27 cellular contexts compared by ENCODE assay signal in genomic region chr13:73519720-73520119, GRCh38.
DNase-seq lines count a peak whose midpoint lies in the region; ATAC-seq and TF ChIP-seq lines count a peak whose summit lies in the region.
"Had no signal": no experiment of that assay in that cellular context is flagged by ENCODE, and none has a peak within 500 bp of the region (broad histone marks: within the 10 kb centered on the region; RNA-seq: fewer than 3 reads in every experiment).

No MANE protein-coding gene starts in this region.

- no peaks in the 10 kb centered on the region for H3F3A ChIP-seq in neural cell (ENCODE audit: insufficient read depth, low read length, poor library complexity, severe bottlenecking)

- peaks cover 5% of the 10 kb centered on the region for H3K9me3 Mint-ChIP-seq in activated CD4-positive, alpha-beta T cell treated with anti-CD3 and anti-CD28 coated beads, Interleukin-2, amount 10 ng/mL, durations not matched to agents 7 days and 5 days
- H3K9me3 Mint-ChIP-seq in T-cell: no peaks in the 10 kb centered on the region
- H3K9me3 Mint-ChIP-seq: activated naive CD4-positive, alpha-beta T cell treated with anti-CD3 and anti-CD28 coated beads, Interleukin-2, amount 10 ng/mL, durations not matched to agents 7 days and 5 days; T-helper 1 cell treated with Interleukin-12 subunit alpha and Interleukin-12 subunit beta and Interleukin-4 antibody, amounts not matched to agents 30 μg/mL and 1 μg/mL, for 36 hours had no signal

- peak; percentile 62 for TF ChIP-seq EP300 in neural cell (conservative IDR thresholded peaks at IDR 0.05; ENCODE audit: poor library complexity, severe bottlenecking)

- no peak overlapping the region for H3K9ac ChIP-seq in neural cell (ENCODE audit: low read length)
- H3K9ac ChIP-seq: SK-N-SH had no signal

- H3K36me3 ChIP-seq in neural cell (ENCODE audit: insufficient read depth, low read length): no peaks in the 10 kb centered on the region
- H3K36me3 ChIP-seq: cardiac muscle cell, neutrophil, right lobe of liver, spleen had no signal

- H3K36me3 Mint-ChIP-seq in activated CD4-positive, alpha-beta T cell treated with anti-CD3 and anti-CD28 coated beads, Interleukin-2, amount 10 ng/mL, durations not matched to agents 7 days and 5 days (ENCODE audit: low read depth): no peaks in the 10 kb centered on the region
- H3K36me3 Mint-ChIP-seq in T-cell: no peaks in the 10 kb centered on the region
- H3K36me3 Mint-ChIP-seq: activated naive CD4-positive, alpha-beta T cell treated with anti-CD3 and anti-CD28 coated beads, Interleukin-2, amount 10 ng/mL, durations not matched to agents 7 days and 5 days had no signal

- CTCF ChIA-PET in activated CD4-positive, alpha-beta T cell treated with anti-CD3 and anti-CD28 coated beads, Interleukin-2, amount 10 ng/mL, durations not matched to agents 7 days and 5 days (lab: Charles Lee): no interaction called here
- CTCF ChIA-PET in T-cell (lab: Charles Lee): interaction anchor here (0.7 to 0.8 kb wide), 3 partner anchors 70 to 1976 kb away, joined by 3 read pairs; no protein-coding TSS in a partner anchor

- H3K9me2 ChIP-seq in neural cell (ENCODE audit: insufficient read depth, low read length): no peaks in the 10 kb centered on the region
- H3K9me2 ChIP-seq: SK-N-SH had no signal

- no peak for ATAC-seq in T-cell (replicated peaks in 1 of 4)
- no peak for ATAC-seq in GM19397 (IDR thresholded peaks at IDR 0.05; ENCODE audit: unreplicated experiment)
- ATAC-seq in HG02610 (IDR thresholded peaks at IDR 0.05; ENCODE audit: unreplicated experiment): no peak
- ATAC-seq: left lobe of liver; right lobe of liver; Right ventricle myocardium inferior; stimulated activated naive CD8-positive, alpha-beta T cell treated with anti-CD3 and anti-CD28 coated beads, Interleukin-15, Interleukin-2, amounts not matched to agents 100 U/mL and 50 U/mL, for 24 hours had no signal

- H3K27ac ChIP-seq in neural cell (ENCODE audit: low read length): peak overlapping the region; percentile 18
- H3K27ac ChIP-seq: cardiac muscle cell, epithelial cell of prostate, neutrophil, right lobe of liver, spleen, testis had no signal

- H3K79me2 ChIP-seq in neural cell (replicated peaks; ENCODE audit: insufficient read depth, low read length): no peaks in the 10 kb centered on the region

- no peak overlapping the region for H2AFZ ChIP-seq in neural cell (ENCODE audit: low read depth, low read length)

- intact Hi-C loops in posterior cingulate gyrus (cut with DNase I): no loop called here

- DNase-seq in activated CD4-positive, alpha-beta T cell treated with anti-CD3 and anti-CD28 coated beads, Interleukin-2, amount 10 ng/mL, durations not matched to agents 7 days and 5 days: no peak
- DNase-seq in activated CD4-positive, alpha-beta T cell treated with anti-CD3 and anti-CD28 coated beads, Interleukin-2, amount 50 U/mL, for 1 hour: no peak
- peak; percentile 33 for DNase-seq in NCI-H1417 treated with DMSO at 0.1 percent for 48 hours (lab: John Stamatoyannopoulos, UW)
- no peak for DNase-seq in T-cell
- DNase-seq in posterior cingulate gyrus: no peak
- DNase-seq: activated CD4-positive, alpha-beta T cell treated with anti-CD3 and anti-CD28 coated beads, Interleukin-2, amount 50 U/mL, for 48 hours; activated CD4-positive, CD25-positive, alpha-beta regulatory T cell; activated naive CD4-positive, alpha-beta T cell treated with anti-CD3 and anti-CD28 coated beads, Interleukin-2, amount 10 ng/mL, durations not matched to agents 7 days and 5 days; effector CD8-positive, alpha-beta T cell; KBM-7; mesenchymal stem cell; NCI-H69; right lobe of liver; SK-N-SH; spleen; stimulated activated CD4-positive, alpha-beta T cell treated with anti-CD3 and anti-CD28 coated beads, Interleukin-2, amount 100 ng/mL, for 24 hours; stimulated activated naive CD8-positive, alpha-beta T cell treated with anti-CD3 and anti-CD28 coated beads, Interleukin-15, Interleukin-2, amounts not matched to agents 100 U/mL and 50 U/mL, for 24 hours; testis had no signal

- no peak overlapping the region for H3K4me3 Mint-ChIP-seq in activated CD4-positive, alpha-beta T cell treated with anti-CD3 and anti-CD28 coated beads, Interleukin-2, amount 10 ng/mL, durations not matched to agents 7 days and 5 days
- H3K4me3 Mint-ChIP-seq in T-cell: peak overlapping the region in 1 of 3 donors; percentile 82

- TF ChIP-seq CTCF in neural cell (IDR thresholded peaks at IDR 0.05; ENCODE audit: poor library complexity, severe bottlenecking): no peak

- no peaks in the 10 kb centered on the region for H4K20me1 ChIP-seq in neural cell (ENCODE audit: insufficient read depth)

- no peaks in the 10 kb centered on the region for H3K9me3 ChIP-seq in neural cell (ENCODE audit: low read length)
- H3K9me3 ChIP-seq: neutrophil, right lobe of liver, SK-N-SH, spleen, testis had no signal

- H3K27ac Mint-ChIP-seq in activated CD4-positive, alpha-beta T cell treated with anti-CD3 and anti-CD28 coated beads, Interleukin-2, amount 10 ng/mL, durations not matched to agents 7 days and 5 days: peak overlapping the region; percentile 92
- peak overlapping the region; percentile 90 to 96 for H3K27ac Mint-ChIP-seq in T-cell

- no peak overlapping the region for H3K4me3 ChIP-seq in neural cell (ENCODE audit: low read length)
- H3K4me3 ChIP-seq: cardiac muscle cell, right lobe of liver, spleen, testis had no signal

- no peak overlapping the region for H3K4me2 ChIP-seq in neural cell (ENCODE audit: low read length)
- H3K4me2 ChIP-seq: SK-N-SH had no signal

- no peaks in the 10 kb centered on the region for H3K27me3 Mint-ChIP-seq in activated CD4-positive, alpha-beta T cell treated with anti-CD3 and anti-CD28 coated beads, Interleukin-2, amount 10 ng/mL, durations not matched to agents 7 days and 5 days
- no peaks in the 10 kb centered on the region for H3K27me3 Mint-ChIP-seq in T-cell

- no peak for TF ChIP-seq RAD21 in neural cell (conservative IDR thresholded peaks at IDR 0.05)

- peaks cover 27% of the 10 kb centered on the region for H3K4me1 Mint-ChIP-seq in activated CD4-positive, alpha-beta T cell treated with anti-CD3 and anti-CD28 coated beads, Interleukin-2, amount 10 ng/mL, durations not matched to agents 7 days and 5 days
- peaks cover 19 to 20% (median 20%) of the 10 kb centered on the region in 3 donors for H3K4me1 Mint-ChIP-seq in T-cell

- POLR2A ChIA-PET in activated CD4-positive, alpha-beta T cell treated with anti-CD3 and anti-CD28 coated beads, Interleukin-2, amount 10 ng/mL, durations not matched to agents 7 days and 5 days (lab: Charles Lee): no interaction called here
- POLR2A ChIA-PET in T-cell (lab: Charles Lee): no interaction called here

- no peaks in the 10 kb centered on the region for H3K27me3 ChIP-seq in neural cell (ENCODE audit: insufficient read depth, low read depth, low read length)
- H3K27me3 ChIP-seq: cardiac muscle cell, neutrophil, right lobe of liver, spleen, testis had no signal

TF ChIP-seq in neural cell, 6 proteins besides CTCF, POLR2A, EP300 and RAD21:
- TF ChIP-seq EZH2 (IDR thresholded peaks at IDR 0.05; ENCODE audit: borderline replicate concordance, insufficient read depth, low read length, poor library complexity, severe bottlenecking): no peak
- peak; percentile 43 for TF ChIP-seq POLR2AphosphoS5 (IDR thresholded peaks at IDR 0.05)
